8 cellular contexts compared by ENCODE assay signal in the genomic region with DNA sequence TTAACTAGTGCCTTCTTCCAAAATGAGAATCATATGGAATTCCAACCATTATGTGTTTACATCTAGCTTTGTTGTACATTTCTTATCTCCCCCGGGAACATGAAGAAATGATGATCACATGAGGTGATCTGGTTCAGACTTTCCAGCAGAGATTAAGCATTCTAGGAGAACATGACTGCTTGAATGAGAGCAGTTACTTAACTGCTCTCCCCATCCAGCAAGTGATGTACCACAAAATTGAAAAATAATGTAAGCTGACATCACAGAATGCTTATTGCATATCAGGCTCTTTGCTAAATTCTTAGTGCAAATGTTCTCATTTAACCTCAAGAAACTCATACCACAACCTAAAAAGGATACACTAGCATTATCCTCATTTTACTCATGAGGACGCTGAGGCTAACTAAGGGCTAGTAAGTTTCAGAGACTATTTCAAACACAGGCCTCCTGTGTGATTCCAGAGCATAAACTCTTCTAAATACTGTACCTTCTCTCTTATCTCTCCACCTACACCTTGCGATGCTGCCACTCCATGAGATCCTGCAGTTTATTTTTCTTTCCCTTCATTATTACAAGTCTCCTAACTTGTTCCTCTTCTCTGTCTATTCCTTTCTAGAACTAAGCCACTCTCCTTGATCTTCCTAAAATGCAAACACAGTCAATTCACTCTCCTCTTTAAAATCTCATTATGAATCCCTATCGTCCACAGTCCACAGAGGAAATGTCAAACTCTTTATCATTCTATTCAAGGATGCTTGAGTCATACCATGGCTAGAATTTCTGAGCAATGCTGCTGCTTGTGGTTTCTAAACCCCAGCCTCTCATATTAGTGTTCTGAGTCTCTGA.
DNase-seq lines count a peak whose midpoint lies in the region; ATAC-seq lines count a peak whose summit lies in the region.

No MANE protein-coding gene starts in this region.

- DNase-seq in EH (ENCODE audit: low read depth) (peak; percentile 95), epithelial cell of prostate (ENCODE audit: low read depth, low spot score) (peak; percentile 92), NCI-H1092 (lab: John Stamatoyannopoulos, UW) (no peak), HT-29 (ENCODE audit: low spot score) (no peak), nucleus accumbens (lab: John Stamatoyannopoulos, UW) (no peak)
- no peak for DNase-seq in stimulated activated CD4-positive, alpha-beta T cell treated with anti-CD3 and anti-CD28 coated beads, Interleukin-1b, Interleukin-23, amount 100 ng/mL, for 48 hours

- peak overlapping the region; percentile 28 for H3K27ac ChIP-seq in epithelial cell of prostate

- peak; percentile 65 for ATAC-seq in GM21447 (IDR thresholded peaks at IDR 0.05; ENCODE audit: unreplicated experiment)
- ATAC-seq in HG03571 (IDR thresholded peaks at IDR 0.05; ENCODE audit: unreplicated experiment): peak; percentile 55

Comparison
In these comparisons a context has a peak if more than half of its experiments do, and no peak if none do; other contexts are left out.
1. DNase-seq: peak in EH (single experiment) and epithelial cell of prostate (single experiment); none in NCI-H1092 (single experiment), HT-29 (single experiment), stimulated activated CD4-positive, alpha-beta T cell treated with anti-CD3 and anti-CD28 coated beads, Interleukin-1b, Interleukin-23, amount 100 ng/mL, for 48 hours (single experiment) and nucleus accumbens (0 of 56).